In the genomic region with DNA sequence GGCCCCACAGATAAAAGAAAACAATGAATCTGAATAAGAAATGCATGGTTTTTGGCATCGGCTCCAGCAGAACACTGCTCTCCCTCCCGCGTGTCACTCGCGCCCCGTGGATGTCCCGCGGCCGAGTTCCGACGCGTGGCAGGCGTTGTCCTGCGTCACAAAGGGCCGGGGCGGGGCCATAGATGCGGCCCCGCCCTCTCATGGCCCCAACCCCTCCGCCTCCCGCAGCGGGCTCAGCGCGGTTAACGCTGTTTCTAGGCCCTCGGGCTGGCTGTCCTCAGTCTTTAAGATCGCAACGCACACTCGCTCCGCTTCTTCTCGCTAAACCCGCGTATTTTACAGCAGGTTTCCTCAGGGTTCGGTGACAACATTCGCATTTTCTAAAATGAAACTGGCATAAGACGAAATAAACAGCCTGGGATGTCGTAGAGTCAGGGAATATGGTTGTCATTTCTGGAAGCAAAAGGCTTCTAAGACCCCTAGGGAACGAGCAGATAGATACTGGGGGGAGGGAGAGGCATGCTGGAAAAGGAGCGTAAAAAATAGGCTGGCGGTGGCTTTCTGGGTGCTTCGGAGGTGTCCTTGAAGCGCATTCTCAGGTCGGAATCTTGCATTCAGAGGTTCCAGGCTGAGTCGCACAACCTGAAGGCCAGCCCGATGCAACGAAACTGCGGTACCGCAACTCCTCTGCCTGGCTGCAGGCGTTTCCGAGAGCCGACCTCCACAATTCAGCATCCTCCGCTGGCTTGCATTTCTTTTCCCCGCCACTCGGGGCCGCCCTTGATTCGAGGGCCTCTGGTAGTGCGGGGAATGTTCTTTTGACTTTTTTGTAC, we compare ENCODE assay signal across 1 cellular context.
A peak's percentile ranks its signal among the peaks of the same experiment; 100 is the strongest.
TF ChIP-seq lines count a peak whose summit lies in the region.

A gene with protein sequence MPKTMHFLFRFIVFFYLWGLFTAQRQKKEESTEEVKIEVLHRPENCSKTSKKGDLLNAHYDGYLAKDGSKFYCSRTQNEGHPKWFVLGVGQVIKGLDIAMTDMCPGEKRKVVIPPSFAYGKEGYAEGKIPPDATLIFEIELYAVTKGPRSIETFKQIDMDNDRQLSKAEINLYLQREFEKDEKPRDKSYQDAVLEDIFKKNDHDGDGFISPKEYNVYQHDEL (minus strand): TSS at position 159 of the 833 bp plus-strand sequence. CDS start 101 bp downstream, at position 58.

TF ChIP-seq in K562, 482 proteins besides CTCF, POLR2A, EP300 and RAD21 (continued from another document and continues in another):
- TF ChIP-seq, protein P1, sequence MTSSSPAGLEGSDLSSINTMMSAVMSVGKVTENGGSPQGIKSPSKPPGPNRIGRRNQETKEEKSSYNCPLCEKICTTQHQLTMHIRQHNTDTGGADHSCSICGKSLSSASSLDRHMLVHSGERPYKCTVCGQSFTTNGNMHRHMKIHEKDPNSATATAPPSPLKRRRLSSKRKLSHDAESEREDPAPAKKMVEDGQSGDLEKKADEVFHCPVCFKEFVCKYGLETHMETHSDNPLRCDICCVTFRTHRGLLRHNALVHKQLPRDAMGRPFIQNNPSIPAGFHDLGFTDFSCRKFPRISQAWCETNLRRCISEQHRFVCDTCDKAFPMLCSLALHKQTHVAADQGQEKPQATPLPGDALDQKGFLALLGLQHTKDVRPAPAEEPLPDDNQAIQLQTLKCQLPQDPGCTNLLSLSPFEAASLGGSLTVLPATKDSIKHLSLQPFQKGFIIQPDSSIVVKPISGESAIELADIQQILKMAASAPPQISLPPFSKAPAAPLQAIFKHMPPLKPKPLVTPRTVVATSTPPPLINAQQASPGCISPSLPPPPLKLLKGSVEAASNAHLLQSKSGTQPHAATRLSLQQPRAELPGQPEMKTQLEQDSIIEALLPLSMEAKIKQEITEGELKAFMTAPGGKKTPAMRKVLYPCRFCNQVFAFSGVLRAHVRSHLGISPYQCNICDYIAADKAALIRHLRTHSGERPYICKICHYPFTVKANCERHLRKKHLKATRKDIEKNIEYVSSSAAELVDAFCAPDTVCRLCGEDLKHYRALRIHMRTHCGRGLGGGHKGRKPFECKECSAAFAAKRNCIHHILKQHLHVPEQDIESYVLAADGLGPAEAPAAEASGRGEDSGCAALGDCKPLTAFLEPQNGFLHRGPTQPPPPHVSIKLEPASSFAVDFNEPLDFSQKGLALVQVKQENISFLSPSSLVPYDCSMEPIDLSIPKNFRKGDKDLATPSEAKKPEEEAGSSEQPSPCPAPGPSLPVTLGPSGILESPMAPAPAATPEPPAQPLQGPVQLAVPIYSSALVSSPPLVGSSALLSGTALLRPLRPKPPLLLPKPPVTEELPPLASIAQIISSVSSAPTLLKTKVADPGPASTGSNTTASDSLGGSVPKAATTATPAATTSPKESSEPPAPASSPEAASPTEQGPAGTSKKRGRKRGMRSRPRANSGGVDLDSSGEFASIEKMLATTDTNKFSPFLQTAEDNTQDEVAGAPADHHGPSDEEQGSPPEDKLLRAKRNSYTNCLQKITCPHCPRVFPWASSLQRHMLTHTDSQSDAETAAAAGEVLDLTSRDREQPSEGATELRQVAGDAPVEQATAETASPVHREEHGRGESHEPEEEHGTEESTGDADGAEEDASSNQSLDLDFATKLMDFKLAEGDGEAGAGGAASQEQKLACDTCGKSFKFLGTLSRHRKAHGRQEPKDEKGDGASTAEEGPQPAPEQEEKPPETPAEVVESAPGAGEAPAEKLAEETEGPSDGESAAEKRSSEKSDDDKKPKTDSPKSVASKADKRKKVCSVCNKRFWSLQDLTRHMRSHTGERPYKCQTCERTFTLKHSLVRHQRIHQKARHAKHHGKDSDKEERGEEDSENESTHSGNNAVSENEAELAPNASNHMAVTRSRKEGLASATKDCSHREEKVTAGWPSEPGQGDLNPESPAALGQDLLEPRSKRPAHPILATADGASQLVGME (CRISPR knock-in tag; IDR thresholded peaks at IDR 0.05), result peak; percentile 74
- TF ChIP-seq, protein P2, sequence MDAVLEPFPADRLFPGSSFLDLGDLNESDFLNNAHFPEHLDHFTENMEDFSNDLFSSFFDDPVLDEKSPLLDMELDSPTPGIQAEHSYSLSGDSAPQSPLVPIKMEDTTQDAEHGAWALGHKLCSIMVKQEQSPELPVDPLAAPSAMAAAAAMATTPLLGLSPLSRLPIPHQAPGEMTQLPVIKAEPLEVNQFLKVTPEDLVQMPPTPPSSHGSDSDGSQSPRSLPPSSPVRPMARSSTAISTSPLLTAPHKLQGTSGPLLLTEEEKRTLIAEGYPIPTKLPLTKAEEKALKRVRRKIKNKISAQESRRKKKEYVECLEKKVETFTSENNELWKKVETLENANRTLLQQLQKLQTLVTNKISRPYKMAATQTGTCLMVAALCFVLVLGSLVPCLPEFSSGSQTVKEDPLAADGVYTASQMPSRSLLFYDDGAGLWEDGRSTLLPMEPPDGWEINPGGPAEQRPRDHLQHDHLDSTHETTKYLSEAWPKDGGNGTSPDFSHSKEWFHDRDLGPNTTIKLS (IDR thresholded peaks at IDR 0.05; ENCODE audit: borderline replicate concordance, low read depth), result peak; percentile 96
- TF ChIP-seq PHF21A (IDR thresholded peaks at IDR 0.05; ENCODE audit: borderline replicate concordance, low read depth), result no peak
- TF ChIP-seq, protein P3, sequence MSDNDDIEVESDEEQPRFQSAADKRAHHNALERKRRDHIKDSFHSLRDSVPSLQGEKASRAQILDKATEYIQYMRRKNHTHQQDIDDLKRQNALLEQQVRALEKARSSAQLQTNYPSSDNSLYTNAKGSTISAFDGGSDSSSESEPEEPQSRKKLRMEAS (CRISPR knock-in tag; IDR thresholded peaks at IDR 0.05), result peak; percentile 77
- TF ChIP-seq, protein P4, sequence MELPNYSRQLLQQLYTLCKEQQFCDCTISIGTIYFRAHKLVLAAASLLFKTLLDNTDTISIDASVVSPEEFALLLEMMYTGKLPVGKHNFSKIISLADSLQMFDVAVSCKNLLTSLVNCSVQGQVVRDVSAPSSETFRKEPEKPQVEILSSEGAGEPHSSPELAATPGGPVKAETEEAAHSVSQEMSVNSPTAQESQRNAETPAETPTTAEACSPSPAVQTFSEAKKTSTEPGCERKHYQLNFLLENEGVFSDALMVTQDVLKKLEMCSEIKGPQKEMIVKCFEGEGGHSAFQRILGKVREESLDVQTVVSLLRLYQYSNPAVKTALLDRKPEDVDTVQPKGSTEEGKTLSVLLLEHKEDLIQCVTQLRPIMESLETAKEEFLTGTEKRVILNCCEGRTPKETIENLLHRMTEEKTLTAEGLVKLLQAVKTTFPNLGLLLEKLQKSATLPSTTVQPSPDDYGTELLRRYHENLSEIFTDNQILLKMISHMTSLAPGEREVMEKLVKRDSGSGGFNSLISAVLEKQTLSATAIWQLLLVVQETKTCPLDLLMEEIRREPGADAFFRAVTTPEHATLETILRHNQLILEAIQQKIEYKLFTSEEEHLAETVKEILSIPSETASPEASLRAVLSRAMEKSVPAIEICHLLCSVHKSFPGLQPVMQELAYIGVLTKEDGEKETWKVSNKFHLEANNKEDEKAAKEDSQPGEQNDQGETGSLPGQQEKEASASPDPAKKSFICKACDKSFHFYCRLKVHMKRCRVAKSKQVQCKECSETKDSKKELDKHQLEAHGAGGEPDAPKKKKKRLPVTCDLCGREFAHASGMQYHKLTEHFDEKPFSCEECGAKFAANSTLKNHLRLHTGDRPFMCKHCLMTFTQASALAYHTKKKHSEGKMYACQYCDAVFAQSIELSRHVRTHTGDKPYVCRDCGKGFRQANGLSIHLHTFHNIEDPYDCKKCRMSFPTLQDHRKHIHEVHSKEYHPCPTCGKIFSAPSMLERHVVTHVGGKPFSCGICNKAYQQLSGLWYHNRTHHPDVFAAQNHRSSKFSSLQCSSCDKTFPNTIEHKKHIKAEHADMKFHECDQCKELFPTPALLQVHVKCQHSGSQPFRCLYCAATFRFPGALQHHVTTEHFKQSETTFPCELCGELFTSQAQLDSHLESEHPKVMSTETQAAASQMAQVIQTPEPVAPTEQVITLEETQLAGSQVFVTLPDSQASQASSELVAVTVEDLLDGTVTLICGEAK (IDR thresholded peaks at IDR 0.05), result peak; percentile 73
- TF ChIP-seq, protein P4 (CRISPR knock-in tag; IDR thresholded peaks at IDR 0.05), result no peak
- TF ChIP-seq, protein P5, sequence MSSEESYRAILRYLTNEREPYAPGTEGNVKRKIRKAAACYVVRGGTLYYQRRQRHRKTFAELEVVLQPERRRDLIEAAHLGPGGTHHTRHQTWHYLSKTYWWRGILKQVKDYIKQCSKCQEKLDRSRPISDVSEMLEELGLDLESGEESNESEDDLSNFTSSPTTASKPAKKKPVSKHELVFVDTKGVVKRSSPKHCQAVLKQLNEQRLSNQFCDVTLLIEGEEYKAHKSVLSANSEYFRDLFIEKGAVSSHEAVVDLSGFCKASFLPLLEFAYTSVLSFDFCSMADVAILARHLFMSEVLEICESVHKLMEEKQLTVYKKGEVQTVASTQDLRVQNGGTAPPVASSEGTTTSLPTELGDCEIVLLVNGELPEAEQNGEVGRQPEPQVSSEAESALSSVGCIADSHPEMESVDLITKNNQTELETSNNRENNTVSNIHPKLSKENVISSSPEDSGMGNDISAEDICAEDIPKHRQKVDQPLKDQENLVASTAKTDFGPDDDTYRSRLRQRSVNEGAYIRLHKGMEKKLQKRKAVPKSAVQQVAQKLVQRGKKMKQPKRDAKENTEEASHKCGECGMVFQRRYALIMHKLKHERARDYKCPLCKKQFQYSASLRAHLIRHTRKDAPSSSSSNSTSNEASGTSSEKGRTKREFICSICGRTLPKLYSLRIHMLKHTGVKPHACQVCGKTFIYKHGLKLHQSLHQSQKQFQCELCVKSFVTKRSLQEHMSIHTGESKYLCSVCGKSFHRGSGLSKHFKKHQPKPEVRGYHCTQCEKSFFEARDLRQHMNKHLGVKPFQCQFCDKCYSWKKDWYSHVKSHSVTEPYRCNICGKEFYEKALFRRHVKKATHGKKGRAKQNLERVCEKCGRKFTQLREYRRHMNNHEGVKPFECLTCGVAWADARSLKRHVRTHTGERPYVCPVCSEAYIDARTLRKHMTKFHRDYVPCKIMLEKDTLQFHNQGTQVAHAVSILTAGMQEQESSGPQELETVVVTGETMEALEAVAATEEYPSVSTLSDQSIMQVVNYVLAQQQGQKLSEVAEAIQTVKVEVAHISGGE (CRISPR knock-in tag; IDR thresholded peaks at IDR 0.05), result 0 out of 6 replicates have a peak, but pooled peaks of 1 of the 3 experiments have one; percentile 29
- no peak for TF ChIP-seq TCF7 (IDR thresholded peaks at IDR 0.05; ENCODE audit: borderline replicate concordance)
- TF ChIP-seq, protein P6, sequence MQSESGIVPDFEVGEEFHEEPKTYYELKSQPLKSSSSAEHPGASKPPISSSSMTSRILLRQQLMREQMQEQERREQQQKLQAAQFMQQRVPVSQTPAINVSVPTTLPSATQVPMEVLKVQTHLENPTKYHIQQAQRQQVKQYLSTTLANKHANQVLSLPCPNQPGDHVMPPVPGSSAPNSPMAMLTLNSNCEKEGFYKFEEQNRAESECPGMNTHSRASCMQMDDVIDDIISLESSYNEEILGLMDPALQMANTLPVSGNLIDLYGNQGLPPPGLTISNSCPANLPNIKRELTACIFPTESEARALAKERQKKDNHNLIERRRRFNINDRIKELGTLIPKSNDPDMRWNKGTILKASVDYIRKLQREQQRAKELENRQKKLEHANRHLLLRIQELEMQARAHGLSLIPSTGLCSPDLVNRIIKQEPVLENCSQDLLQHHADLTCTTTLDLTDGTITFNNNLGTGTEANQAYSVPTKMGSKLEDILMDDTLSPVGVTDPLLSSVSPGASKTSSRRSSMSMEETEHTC (IDR thresholded peaks at IDR 0.05), result no peak
- TF ChIP-seq NRF1 (conservative IDR thresholded peaks at IDR 0.05 in 1 of 2, IDR thresholded peaks at IDR 0.05 in 1 of 2), result peak; percentile 57 to 64
- TF ChIP-seq NFXL1 (CRISPR knock-in tag; IDR thresholded peaks at IDR 0.05), result no peak
- 0 out of 2 replicates have a peak, but pooled peaks have one; percentile 31 for TF ChIP-seq ZNF24 (IDR thresholded peaks at IDR 0.05)
- no peak for TF ChIP-seq HNRNPUL1 (IDR thresholded peaks at IDR 0.05; ENCODE audit: low read length)
- TF ChIP-seq ZNF133 (CRISPR knock-in tag; IDR thresholded peaks at IDR 0.05), result no peak
- TF ChIP-seq, protein P7, sequence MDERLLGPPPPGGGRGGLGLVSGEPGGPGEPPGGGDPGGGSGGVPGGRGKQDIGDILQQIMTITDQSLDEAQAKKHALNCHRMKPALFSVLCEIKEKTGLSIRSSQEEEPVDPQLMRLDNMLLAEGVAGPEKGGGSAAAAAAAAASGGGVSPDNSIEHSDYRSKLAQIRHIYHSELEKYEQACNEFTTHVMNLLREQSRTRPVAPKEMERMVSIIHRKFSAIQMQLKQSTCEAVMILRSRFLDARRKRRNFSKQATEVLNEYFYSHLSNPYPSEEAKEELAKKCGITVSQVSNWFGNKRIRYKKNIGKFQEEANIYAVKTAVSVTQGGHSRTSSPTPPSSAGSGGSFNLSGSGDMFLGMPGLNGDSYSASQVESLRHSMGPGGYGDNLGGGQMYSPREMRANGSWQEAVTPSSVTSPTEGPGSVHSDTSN (CRISPR knock-in tag; IDR thresholded peaks at IDR 0.05; ENCODE audit: low read depth), result no peak
- TF ChIP-seq, protein P7 (tag; conservative IDR thresholded peaks at IDR 0.05; ENCODE audit: low read depth), result no peak
- TF ChIP-seq FOS (IDR thresholded peaks at IDR 0.05; ENCODE audit: extremely low read depth, insufficient read length), result no peak
- TF ChIP-seq POLR2B (IDR thresholded peaks at IDR 0.05; ENCODE audit: low read depth, partially characterized antibody), result peak; percentile 73
- TF ChIP-seq BRD9 (IDR thresholded peaks at IDR 0.05; ENCODE audit: low read depth, partially characterized antibody), result no peak
- TF ChIP-seq ZNF589 (CRISPR knock-in tag; IDR thresholded peaks at IDR 0.05; ENCODE audit: low read depth), result peak; percentile 58; the same call in 1 of the 2 replicates
